In genomic region chr12:94575024-94575423, GRCh38 we compare ENCODE assay signal across 24 cellular contexts.
DNase-seq lines count a peak whose midpoint lies in the region; ATAC-seq and TF ChIP-seq lines count a peak whose summit lies in the region.
"Had no signal": no experiment of that assay in that cellular context is flagged by ENCODE, and none has a peak within 500 bp of the region (broad histone marks: within the 10 kb centered on the region; RNA-seq: fewer than 3 reads in every experiment).

No MANE protein-coding gene starts in this region.

- no peak overlapping the region for H3K4me2 ChIP-seq in trophoblast cell (ENCODE audit: low read length)
- H3K4me2 ChIP-seq: KMS-11, SK-N-SH had no signal

- no peak overlapping the region for H4K12ac ChIP-seq in trophoblast cell (ENCODE audit: low read depth, low read length)

- peaks cover 1% of the 10 kb centered on the region for H3K4me1 Mint-ChIP-seq in endodermal cell
- H3K4me1 Mint-ChIP-seq in activated naive CD4-positive, alpha-beta T cell treated with anti-CD3 and anti-CD28 coated beads, Interleukin-2, amount 10 ng/mL, durations not matched to agents 7 days and 5 days = no peaks in the 10 kb centered on the region
- H3K4me1 Mint-ChIP-seq: CD4-positive, alpha-beta memory T cell had no signal

- no peak for TF ChIP-seq CTCF in endodermal cell (conservative IDR thresholded peaks at IDR 0.05)

- H3K27me3 ChIP-seq in endodermal cell (ENCODE audit: control insufficient read depth, insufficient read depth, low read length, poor library complexity, severe bottlenecking) = no peaks in the 10 kb centered on the region
- no peaks in the 10 kb centered on the region for H3K27me3 ChIP-seq in trophoblast cell (ENCODE audit: insufficient read depth, low read length)
- H3K27me3 ChIP-seq: BLaER1 treated with 17β-estradiol and CSF1 and Interleukin-3, amounts not matched to agents 10 nM and 100 nM had no signal

- H3K36me3 ChIP-seq in endodermal cell (ENCODE audit: control insufficient read depth, insufficient read depth, low read length) (peaks cover 6% of the 10 kb centered on the region), trophoblast cell (ENCODE audit: control insufficient read depth in 1 of 2, insufficient read depth in 2 of 2, low read length in 2 of 2) (peaks cover 7 to 18% of the 10 kb centered on the region in 2 experiments)

- H3K4me3 ChIP-seq in endodermal cell (ENCODE audit: low read length) = no peak overlapping the region
- no peak overlapping the region for H3K4me3 ChIP-seq in trophoblast cell (ENCODE audit: low read depth, low read length)
- H3K4me3 ChIP-seq: BLaER1 treated with 17β-estradiol and CSF1 and Interleukin-3, amounts not matched to agents 10 nM and 100 nM had no signal

- no peak overlapping the region for H2BK12ac ChIP-seq in trophoblast cell (ENCODE audit: low read length)

- no peak overlapping the region for H4K91ac ChIP-seq in trophoblast cell (ENCODE audit: low read depth, low read length)

- H3K27ac ChIP-seq in endodermal cell (ENCODE audit: low read depth, low read length) (peak overlapping the region; percentile 44), substantia nigra (ENCODE audit: low read depth, low read length, poor library complexity, severe bottlenecking) (peak overlapping the region; percentile 31), trophoblast cell (ENCODE audit: low read depth, low read length) (no peak overlapping the region)
- H3K27ac ChIP-seq: BLaER1 treated with 17β-estradiol and CSF1 and Interleukin-3, amounts not matched to agents 10 nM and 100 nM; KMS-11; RWPE1 had no signal

- H3K27me3 Mint-ChIP-seq in endodermal cell (ENCODE audit: insufficient read depth) = no peaks in the 10 kb centered on the region
- H3K27me3 Mint-ChIP-seq in activated naive CD4-positive, alpha-beta T cell treated with anti-CD3 and anti-CD28 coated beads, Interleukin-2, amount 10 ng/mL, durations not matched to agents 7 days and 5 days = peaks cover 25% of the 10 kb centered on the region

- no peak overlapping the region for H3K4me3 Mint-ChIP-seq in endodermal cell
- no peak overlapping the region for H3K4me3 Mint-ChIP-seq in activated naive CD4-positive, alpha-beta T cell treated with anti-CD3 and anti-CD28 coated beads, Interleukin-2, amount 10 ng/mL, durations not matched to agents 7 days and 5 days
- H3K4me3 Mint-ChIP-seq: CD4-positive, alpha-beta memory T cell had no signal

- H3K4ac ChIP-seq in trophoblast cell (ENCODE audit: low read depth, low read length) = no peak overlapping the region

- no peaks in the 10 kb centered on the region for H3K79me1 ChIP-seq in trophoblast cell (ENCODE audit: low read length)

- H3K36me3 Mint-ChIP-seq in endodermal cell (ENCODE audit: low read depth) = peaks cover 10% of the 10 kb centered on the region
- no peaks in the 10 kb centered on the region for H3K36me3 Mint-ChIP-seq in activated naive CD4-positive, alpha-beta T cell treated with anti-CD3 and anti-CD28 coated beads, Interleukin-2, amount 10 ng/mL, durations not matched to agents 7 days and 5 days
- H3K36me3 Mint-ChIP-seq: CD4-positive, alpha-beta memory T cell had no signal

- no peaks in the 10 kb centered on the region for H3K9me3 ChIP-seq in endodermal cell (ENCODE audit: control insufficient read depth, low read length)
- peaks cover 2% of the 10 kb centered on the region for H3K9me3 ChIP-seq in trophoblast cell (ENCODE audit: insufficient read depth, low read depth, low read length)
- H3K9me3 ChIP-seq: SK-N-SH had no signal

- ATAC-seq in GM18909 (IDR thresholded peaks at IDR 0.05; ENCODE audit: poor library complexity, unreplicated experiment) = no peak
- ATAC-seq: HCT116 had no signal

- no peak overlapping the region for H2AK5ac ChIP-seq in trophoblast cell (ENCODE audit: low read length)

- no peak overlapping the region for H3K23ac ChIP-seq in trophoblast cell (ENCODE audit: low read length)

- CTCF ChIA-PET in activated naive CD4-positive, alpha-beta T cell treated with anti-CD3 and anti-CD28 coated beads, Interleukin-2, amount 10 ng/mL, durations not matched to agents 7 days and 5 days (lab: Charles Lee) = no interaction called here

- H2AFZ ChIP-seq in trophoblast cell (ENCODE audit: insufficient read depth, low read length, poor library complexity) = no peak overlapping the region

- H3K18ac ChIP-seq in trophoblast cell (ENCODE audit: low read length) = no peak overlapping the region

- no peaks in the 10 kb centered on the region for H3K79me2 ChIP-seq in trophoblast cell (ENCODE audit: control insufficient read depth, insufficient read depth, low read length, poor library complexity)

- H3K4me1 ChIP-seq in endodermal cell (ENCODE audit: control insufficient read depth, insufficient read depth, low read length) (peaks cover 1% of the 10 kb centered on the region), trophoblast cell (ENCODE audit: control insufficient read depth in 1 of 2, insufficient read depth in 2 of 2, low read length in 2 of 2) (peaks cover 3 to 7% of the 10 kb centered on the region in 2 experiments)

- H3K9me3 Mint-ChIP-seq in endodermal cell = no peaks in the 10 kb centered on the region
- no peaks in the 10 kb centered on the region for H3K9me3 Mint-ChIP-seq in activated naive CD4-positive, alpha-beta T cell treated with anti-CD3 and anti-CD28 coated beads, Interleukin-2, amount 10 ng/mL, durations not matched to agents 7 days and 5 days

- 57 to 81% methylated on average over 1 to 2 of the region's 2 CpGs for WGBS in endodermal cell (ENCODE audit: insufficient coverage in 1 of 2, insufficient read length in 1 of 2), 2 experiments
- no CpG with 5 or more reads among the region's 2 CpGs for WGBS in trophoblast cell (ENCODE audit: extremely low coverage, insufficient coverage, insufficient read length)

- H2BK120ac ChIP-seq in trophoblast cell (ENCODE audit: insufficient read depth, low read length, poor library complexity) = no peak overlapping the region

- no peak overlapping the region for H3K14ac ChIP-seq in trophoblast cell (ENCODE audit: low read length)

- H3K9ac ChIP-seq in endodermal cell (ENCODE audit: extremely low read depth, low read length, poor library complexity, severe bottlenecking) (no peak overlapping the region), trophoblast cell (ENCODE audit: low read length) (no peak overlapping the region)
- H3K9ac ChIP-seq: BLaER1 treated with 17β-estradiol and CSF1 and Interleukin-3, amounts not matched to agents 10 nM and 100 nM; KMS-11; SK-N-SH had no signal

- DNase-seq in NCI-H1417 (lab: John Stamatoyannopoulos, UW) (peak in 2 of 3 experiments; percentile 13 to 52), NCI-H1417 treated with DMSO at 0.1 percent for 48 hours (lab: John Stamatoyannopoulos, UW) (no peak), ELF-1 (ENCODE audit: low read depth, low spot score) (peak; percentile 15), endodermal cell (no peak), substantia nigra (lab: John Stamatoyannopoulos, UW) (no peak), trophoblast cell (no peak)
- no peak for DNase-seq in activated naive CD4-positive, alpha-beta T cell treated with anti-CD3 and anti-CD28 coated beads, Interleukin-2, amount 10 ng/mL, durations not matched to agents 7 days and 5 days
- DNase-seq: 8988T; CD4-positive, alpha-beta memory T cell; GDM1; GOT3; IMR-90; NCI-H1105; NCI-H1694 treated with DMSO at 0.1 percent for 48 hours; NCI-H2171; NCI-H446; NCI-H526 treated with DMSO at 0.1 percent for 48 hours; SHP77 treated with DMSO at 0.1 percent for 48 hours; SK-N-SH had no signal

- H2BK5ac ChIP-seq in trophoblast cell (ENCODE audit: low read depth, low read length, poor library complexity) = no peak overlapping the region

- no peak overlapping the region for H4K8ac ChIP-seq in trophoblast cell (ENCODE audit: low read depth, low read length)

- H3K27ac Mint-ChIP-seq in endodermal cell = no peak overlapping the region
- H3K27ac Mint-ChIP-seq in activated naive CD4-positive, alpha-beta T cell treated with anti-CD3 and anti-CD28 coated beads, Interleukin-2, amount 10 ng/mL, durations not matched to agents 7 days and 5 days = no peak overlapping the region
- H3K27ac Mint-ChIP-seq: CD4-positive, alpha-beta memory T cell had no signal

Comparison
In these comparisons a context has a peak if more than half of its experiments do, and no peak if none do; other contexts are left out.
1. DNase-seq: peak in NCI-H1417 (2 of 3) and ELF-1 (single experiment); none in NCI-H1417 treated with DMSO at 0.1 percent for 48 hours (single experiment), endodermal cell (single experiment), substantia nigra (0 of 49), activated naive CD4-positive, alpha-beta T cell treated with anti-CD3 and anti-CD28 coated beads, Interleukin-2, amount 10 ng/mL, durations not matched to agents 7 days and 5 days (single experiment) and trophoblast cell (0 of 2).